In genomic region chr21:33155457-33155856, GRCh38 we compare ENCODE assay signal across 26 cellular contexts.
"Had no signal": no experiment of that assay in that cellular context is flagged by ENCODE, and none has a peak within 500 bp of the region (broad histone marks: within the 10 kb centered on the region; RNA-seq: fewer than 3 reads in every experiment).

No MANE protein-coding gene starts in this region.

- H3K36me3 Mint-ChIP-seq: mesothelial cell of epicardium; stimulated activated memory B cell treated with anti-CD40 and anti-IgM and Interleukin-4, amounts not matched to agents 10 μg/mL and 1 μg/mL and 100 μg/mL, for 72 hours had no signal

- H3K27ac ChIP-seq: left ventricle myocardium inferior, ovary, right atrium auricular region, right lobe of liver, stomach, testis, thyroid gland, transverse colon, upper lobe of right lung had no signal

- H3K4me3 Mint-ChIP-seq: immature natural killer cell; mesothelial cell of epicardium; naive B cell; natural killer cell; nephron progenitor cell; stimulated activated memory B cell treated with anti-CD40 and anti-IgM and Interleukin-4, amounts not matched to agents 10 μg/mL and 1 μg/mL and 100 μg/mL, for 72 hours had no signal

- H3K27ac Mint-ChIP-seq: immature natural killer cell; mesothelial cell of epicardium; naive B cell; natural killer cell; nephron progenitor cell; progenitor cell of endocrine pancreas; stimulated activated memory B cell treated with anti-CD40 and anti-IgM and Interleukin-4, amounts not matched to agents 10 μg/mL and 1 μg/mL and 100 μg/mL, for 72 hours had no signal

- H3K27me3 ChIP-seq: ovary, right atrium auricular region, right lobe of liver, testis had no signal

- H3K9me3 ChIP-seq: testis, thyroid gland, upper lobe of right lung had no signal

- DNase-seq: hypothalamus; immature natural killer cell; kidney; left ventricle myocardium inferior; mesendoderm; naive B cell; natural killer cell; nephron progenitor cell; ovary; right lobe of liver; stimulated activated CD4-positive, alpha-beta T cell treated with anti-CD3 and anti-CD28 coated beads, Interleukin-1b, Interleukin-23, amount 100 ng/mL, for 48 hours; stimulated activated CD4-positive, alpha-beta T cell treated with anti-CD3 and anti-CD28 coated beads, Interleukin-2, amount 100 ng/mL, for 48 hours; stimulated activated CD4-positive, alpha-beta T cell treated with anti-CD3 and anti-CD28 coated beads, Interleukin-4, amount 100 ng/mL, for 4 hours; stimulated activated CD8-positive, alpha-beta memory T cell treated with anti-CD3 and anti-CD28 coated beads, Interleukin-4, amount 100 ng/mL, for 48 hours; stimulated activated naive CD8-positive, alpha-beta T cell treated with anti-CD3 and anti-CD28 coated beads, Interleukin-15, Interleukin-2, amounts not matched to agents 100 U/mL and 50 U/mL, for 24 hours; stomach; testis; thyroid gland; transverse colon; upper lobe of right lung had no signal

- H3K4me1 ChIP-seq: left ventricle myocardium inferior, right atrium auricular region, right lobe of liver, testis, thyroid gland, transverse colon, upper lobe of right lung had no signal

- ATAC-seq: natural killer cell; right lobe of liver; stimulated activated memory B cell treated with anti-CD40 and anti-IgM and Interleukin-4, amounts not matched to agents 10 μg/mL and 1 μg/mL and 100 μg/mL, for 72 hours; stimulated activated naive CD8-positive, alpha-beta T cell treated with anti-CD3 and anti-CD28 coated beads, Interleukin-15, Interleukin-2, amounts not matched to agents 100 U/mL and 50 U/mL, for 24 hours; upper lobe of right lung had no signal

- H3K36me3 ChIP-seq: left ventricle myocardium inferior, ovary, right atrium auricular region, right lobe of liver, stomach, thyroid gland, transverse colon, upper lobe of right lung had no signal

- H3K4me3 ChIP-seq: left ventricle myocardium inferior, lung, ovary, right atrium auricular region, right lobe of liver, smooth muscle cell, stomach, testis, thyroid gland, transverse colon, upper lobe of right lung had no signal

- H3K9me3 Mint-ChIP-seq: mesothelial cell of epicardium, natural killer cell had no signal

- H3K4me1 Mint-ChIP-seq: immature natural killer cell, mesothelial cell of epicardium had no signal
